In genomic region chr3:150237490-150237889, GRCh38 we compare ENCODE assay signal across 9 cellular contexts.
DNase-seq lines count a peak whose midpoint lies in the region; ATAC-seq and TF ChIP-seq lines count a peak whose summit lies in the region.
"Had no signal": no experiment of that assay in that cellular context is flagged by ENCODE, and none has a peak within 500 bp of the region (broad histone marks: within the 10 kb centered on the region; RNA-seq: fewer than 3 reads in every experiment).

No MANE protein-coding gene starts in this region.

- H3K36me3 ChIP-seq in adrenal gland (replicated peaks in 1 of 2) (no peaks in the 10 kb centered on the region), transverse colon (no peaks in the 10 kb centered on the region), hepatocyte (replicated peaks; ENCODE audit: insufficient read depth, low read depth) (no peaks in the 10 kb centered on the region)

- H4K20me1 ChIP-seq in hepatocyte (ENCODE audit: insufficient read depth, poor library complexity, severe bottlenecking): no peaks in the 10 kb centered on the region

- no peak for TF ChIP-seq EP300 in transverse colon (IDR thresholded peaks at IDR 0.05; ENCODE audit: low read depth)

- H3K4me3 ChIP-seq in adrenal gland (no peak overlapping the region), transverse colon (no peak overlapping the region), hepatocyte (no peak overlapping the region)

- H3K79me2 ChIP-seq in hepatocyte: no peaks in the 10 kb centered on the region

- H3K4me1 ChIP-seq in adrenal gland (replicated peaks in 1 of 2) (peaks cover 23 to 33% of the 10 kb centered on the region in 2 donors), transverse colon (peaks cover 8 to 45% (median 31%) of the 10 kb centered on the region in 4 donors), hepatocyte (ENCODE audit: insufficient read depth) (peaks cover 17% of the 10 kb centered on the region)

- TF ChIP-seq POLR2A in adrenal gland (IDR thresholded peaks at IDR 0.05) (no peak), transverse colon (IDR thresholded peaks at IDR 0.05) (no peak)

- H3K27me3 ChIP-seq in adrenal gland: no peaks in the 10 kb centered on the region
- no peaks in the 10 kb centered on the region for H3K27me3 ChIP-seq in transverse colon
- H3K27me3 ChIP-seq in hepatocyte: no peaks in the 10 kb centered on the region

- H2AFZ ChIP-seq in hepatocyte: no peak overlapping the region

- H3K9me3 ChIP-seq in adrenal gland (replicated peaks in 1 of 3) (no peaks in the 10 kb centered on the region), transverse colon (no peaks in the 10 kb centered on the region), hepatocyte (ENCODE audit: low read depth) (no peaks in the 10 kb centered on the region)

- intact Hi-C loops in adrenal gland (cut with DNase I): no loop called here
- intact Hi-C loops in transverse colon (cut with DNase I; ENCODE audit: low total_unique reads): loop anchor here (5.0 kb wide), 1 partner anchor 170 kb away; the partner anchor contains the start of gene TSC22D2

- no peak for TF ChIP-seq CTCF in adrenal gland (IDR thresholded peaks at IDR 0.05)
- no peak for TF ChIP-seq CTCF in transverse colon (IDR thresholded peaks at IDR 0.05)
- TF ChIP-seq CTCF in hepatocyte (IDR thresholded peaks at IDR 0.05; ENCODE audit: poor library complexity): no peak

- no peak overlapping the region for H3K4me2 ChIP-seq in hepatocyte

- no peaks in the 10 kb centered on the region for H3K9me2 ChIP-seq in hepatocyte (replicated peaks; ENCODE audit: insufficient read depth)

- no peak for ATAC-seq in HG02852 (IDR thresholded peaks at IDR 0.05; ENCODE audit: unreplicated experiment)
- ATAC-seq: activated CD8-positive, alpha-beta memory T cell treated with anti-CD3 and anti-CD28 coated beads, Interleukin-2, amount 10 ng/mL, durations not matched to agents 7 days and 5 days had no signal

- peak overlapping the region in 4 of 5 donors; percentile 46 to 83 (median 73) for H3K27ac ChIP-seq in adrenal gland
- peak overlapping the region; percentile 68 to 77 (median 74) for H3K27ac ChIP-seq in transverse colon
- H3K27ac ChIP-seq in hepatocyte: no peak overlapping the region

- peak; percentile 17 for DNase-seq in NCI-H2196 (lab: John Stamatoyannopoulos, UW; ENCODE audit: unreplicated experiment)
- no peak for DNase-seq in NCI-H2196 treated with DMSO at 0.1 percent for 48 hours (lab: John Stamatoyannopoulos, UW; ENCODE audit: unreplicated experiment)
- peak; percentile 82 to 91 (median 89) for DNase-seq in adrenal gland
- DNase-seq in iris pigment epithelial cell (ENCODE audit: low read depth): peak; percentile 80
- DNase-seq in transverse colon: no peak
- no peak for DNase-seq in hepatocyte (ENCODE audit: low spot score)
- DNase-seq in activated CD4-positive, CD25-positive, alpha-beta regulatory T cell treated with anti-CD3 and anti-CD28 coated beads, Interleukin-2, amount 50 U/mL, for 72 hours: no peak
- DNase-seq: activated CD8-positive, alpha-beta memory T cell treated with anti-CD3 and anti-CD28 coated beads, Interleukin-2, amount 10 ng/mL, durations not matched to agents 7 days and 5 days had no signal

- WGBS in adrenal gland, 4 donors: 17 to 56% (median 46%) methylated on average over 3 of the region's 3 CpGs
- 58% methylated on average over 3 of the region's 3 CpGs; no CpG with 5 or more reads in 1 of the 2 donors for WGBS in transverse colon (ENCODE audit: low coverage in 1 of 2), 2 donors
- WGBS in hepatocyte (ENCODE audit: low lambda C conversion rate, missing lambda C conversion rate): 77% methylated on average over 3 of the region's 3 CpGs

- in situ Hi-C loops in transverse colon (cut with MboI; ENCODE audit: low pct_ligation_motif_present in 1 of 4, low pct_unique_long_range_greater_than_20kb in 1 of 4, low sequenced_read_pairs in 3 of 4): loop anchor here in 1 of 4 donors (10.0 kb wide), 1 partner anchor 257 kb away; no protein-coding TSS in a partner anchor

Comparison
In these comparisons a context has a peak if more than half of its experiments do, and no peak if none do; other contexts are left out.
1. DNase-seq: peak in NCI-H2196 (single experiment), adrenal gland (7 of 7) and iris pigment epithelial cell (single experiment); none in NCI-H2196 treated with DMSO at 0.1 percent for 48 hours (single experiment), transverse colon (single experiment), hepatocyte (single experiment) and activated CD4-positive, CD25-positive, alpha-beta regulatory T cell treated with anti-CD3 and anti-CD28 coated beads, Interleukin-2, amount 50 U/mL, for 72 hours (single experiment).